In the genomic region with DNA sequence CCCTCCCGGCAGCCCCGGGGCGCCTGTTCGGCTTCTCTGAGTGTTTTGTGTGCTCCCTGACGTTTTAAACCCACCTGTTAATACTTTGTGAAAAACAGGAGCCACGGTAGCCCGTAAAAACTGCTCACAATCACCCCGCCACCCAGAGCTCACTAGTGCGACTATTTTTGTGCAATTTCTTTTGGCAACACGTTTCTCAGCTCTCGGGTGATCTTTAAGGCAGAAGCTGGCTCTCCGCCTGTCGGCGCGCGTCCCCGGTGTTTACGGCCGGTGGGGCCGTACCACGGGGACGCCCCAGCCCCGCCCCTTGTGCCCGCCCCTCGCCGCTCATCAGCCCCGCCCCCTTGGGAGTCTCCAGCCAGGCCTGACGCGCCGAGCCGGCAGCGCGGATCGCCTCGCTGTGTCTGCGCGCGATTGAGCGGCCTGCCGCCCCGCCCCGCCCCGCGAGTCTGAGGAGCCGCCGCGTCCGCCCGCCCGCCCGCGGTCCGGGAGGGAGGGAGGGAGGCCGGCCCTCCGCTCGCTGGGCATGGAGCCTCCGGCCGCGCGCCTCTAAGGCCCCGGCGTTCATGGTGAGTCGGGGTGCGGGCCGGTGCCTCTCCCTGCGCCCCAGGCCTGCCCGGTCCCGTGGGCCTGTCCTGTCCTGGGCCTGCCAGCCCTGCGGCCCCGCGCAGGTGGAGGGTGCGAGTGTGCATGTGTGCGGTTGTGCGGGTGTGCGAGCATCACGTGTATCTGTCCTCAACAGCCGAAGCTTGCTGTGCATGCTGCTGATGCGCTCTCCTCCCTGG, we compare ENCODE assay signal across 8 cellular contexts. TPM values are rescaled to one million over a fixed set of nuclear protein-coding genes. Genes with fewer than 3 reads are reported as not detected.
A peak's percentile ranks its signal among the peaks of the same experiment; 100 is the strongest.
DNase-seq lines count a peak whose midpoint lies in the region; ATAC-seq and TF ChIP-seq lines count a peak whose summit lies in the region.

No MANE protein-coding gene starts in this region.

- TF ChIP-seq POLR2A in Raji (IDR thresholded peaks at IDR 0.05; ENCODE audit: insufficient read depth, low read depth, low read length) = peak; percentile 65

- peak; percentile 89 for DNase-seq in H4 (ENCODE audit: low spot score)
- DNase-seq in LoVo (ENCODE audit: low spot score) = peak; percentile 93
- peak; percentile 98 for DNase-seq in activated effector memory CD4-positive, alpha-beta T cell treated with anti-CD3 and anti-CD28 coated beads, Interleukin-2, amount 50 U/mL, for 16 hours
- DNase-seq in fibroblast of the conjunctiva (ENCODE audit: low read depth) = peak; percentile 83
- peak; percentile 90 for DNase-seq in neural crest cell (ENCODE audit: low read depth, low spot score)
- peak; percentile 92 to 93 for DNase-seq in stimulated activated naive CD8-positive, alpha-beta T cell treated with anti-CD3 and anti-CD28 coated beads, Interleukin-15, amount 100 ng/mL, for 72 hours

- peak overlapping the region; percentile 83 for H3K9ac ChIP-seq in ES-I3 (ENCODE audit: low read depth, low read length)

- no peaks in the 10 kb centered on the region for H3K36me3 Mint-ChIP-seq in neural crest cell (ENCODE audit: low read depth)

- H3K9me3 Mint-ChIP-seq in neural crest cell = no peaks in the 10 kb centered on the region
- no peaks in the 10 kb centered on the region for H3K9me3 Mint-ChIP-seq in stimulated activated naive CD8-positive, alpha-beta T cell treated with anti-CD3 and anti-CD28 coated beads, Interleukin-15, amount 100 ng/mL, for 72 hours

- H3K27ac Mint-ChIP-seq in neural crest cell (ENCODE audit: unreplicated experiment) = peak overlapping the region; percentile 98
- H3K27ac Mint-ChIP-seq in stimulated activated naive CD8-positive, alpha-beta T cell treated with anti-CD3 and anti-CD28 coated beads, Interleukin-15, amount 100 ng/mL, for 72 hours = peak overlapping the region; percentile 96 to 97

- H3K4me3 Mint-ChIP-seq in neural crest cell = peak overlapping the region; percentile 97
- H3K4me3 Mint-ChIP-seq in stimulated activated naive CD8-positive, alpha-beta T cell treated with anti-CD3 and anti-CD28 coated beads, Interleukin-15, amount 100 ng/mL, for 72 hours = peak overlapping the region; percentile 94 to 97

- no peaks in the 10 kb centered on the region for H3K36me3 ChIP-seq in ES-I3 (ENCODE audit: insufficient read depth, low read length)

- no peaks in the 10 kb centered on the region for H3K27me3 Mint-ChIP-seq in neural crest cell (ENCODE audit: low read depth)
- H3K27me3 Mint-ChIP-seq in stimulated activated naive CD8-positive, alpha-beta T cell treated with anti-CD3 and anti-CD28 coated beads, Interleukin-15, amount 100 ng/mL, for 72 hours = no peaks in the 10 kb centered on the region

- no peaks in the 10 kb centered on the region for H3K9me3 ChIP-seq in ES-I3 (ENCODE audit: control insufficient read depth, insufficient read depth, low read length)

- H3K4me1 Mint-ChIP-seq in neural crest cell = peaks cover 50% of the 10 kb centered on the region
- peaks cover 74% of the 10 kb centered on the region for H3K4me1 Mint-ChIP-seq in stimulated activated naive CD8-positive, alpha-beta T cell treated with anti-CD3 and anti-CD28 coated beads, Interleukin-15, amount 100 ng/mL, for 72 hours

- TF ChIP-seq CTCF in neural crest cell (conservative IDR thresholded peaks at IDR 0.05) = peak; percentile 36

- peak; percentile 94 for ATAC-seq in stimulated activated naive CD8-positive, alpha-beta T cell treated with anti-CD3 and anti-CD28 coated beads, Interleukin-15, amount 100 ng/mL, for 72 hours

- peaks cover 19% of the 10 kb centered on the region for H3K4me1 ChIP-seq in ES-I3 (ENCODE audit: insufficient read depth, low read length)

RNA-seq across cellular contexts. Expression of gene TADA2B, which starts 56.2 kb away (rescaled TPM):
- 5.8 and 6.9 TPM in 2 replicates for total RNA-seq in H4 (2014; rRNA removed; shearing (Covaris generic))
- total RNA-seq in neural crest cell = 18.6 and 19.2 TPM in 2 replicates

Comparison
In these comparisons a context has a peak if more than half of its experiments do, and no peak if none do; other contexts are left out.
1. Peak in every context shown above with its lines: DNase-seq and ATAC-seq.